8 cellular contexts compared by ENCODE assay signal in the genomic region with DNA sequence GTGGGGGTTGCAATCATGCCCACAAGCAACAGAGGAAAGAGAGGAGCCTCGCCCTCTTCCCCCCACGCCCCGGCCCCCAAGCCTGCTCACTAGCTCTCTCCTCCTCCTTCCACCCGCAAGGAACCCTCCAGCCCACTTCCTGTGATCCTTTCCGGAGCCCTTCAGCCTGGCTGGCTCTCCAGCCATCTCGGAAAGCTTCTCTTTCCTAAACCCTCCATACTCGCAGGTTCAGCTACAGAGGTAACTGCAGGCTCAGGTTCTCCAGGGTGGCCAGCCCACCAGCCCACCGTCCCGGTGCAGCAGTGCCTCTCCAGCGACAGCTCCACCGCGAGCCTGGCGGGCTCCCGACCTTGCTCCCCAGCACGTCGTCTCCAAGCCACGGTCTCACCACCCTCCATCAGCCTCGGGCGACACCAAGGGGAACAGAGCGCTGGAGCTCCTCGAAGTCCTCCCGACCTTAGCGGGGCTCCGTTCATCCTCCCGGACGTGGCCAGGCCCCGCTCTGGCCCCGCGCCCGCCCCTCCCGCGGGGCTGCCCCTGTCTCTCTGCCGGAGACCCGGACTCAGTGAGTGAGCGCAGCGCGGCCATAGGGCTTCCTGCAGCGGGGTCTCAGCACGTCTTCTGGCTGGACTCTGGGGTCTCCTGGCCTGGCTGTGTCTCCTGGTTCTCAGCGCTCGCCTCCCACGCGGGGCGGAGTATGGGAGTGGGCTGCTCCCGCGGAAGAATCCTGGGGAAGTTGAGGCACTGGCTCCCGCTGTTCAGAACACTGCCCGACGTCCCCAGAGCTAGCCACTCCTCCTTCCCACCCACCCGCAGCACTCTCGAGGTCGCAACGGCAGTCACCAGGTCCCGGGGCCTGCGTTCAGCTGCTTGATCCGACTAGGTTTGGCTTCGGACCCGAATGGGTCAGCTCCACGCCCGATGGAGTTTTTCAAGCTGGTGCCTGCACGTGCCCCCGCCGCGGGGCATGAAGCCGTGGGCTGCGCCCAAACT. TPM values are rescaled to one million over a fixed set of nuclear protein-coding genes. Genes with fewer than 3 reads are reported as not detected.
DNase-seq lines count a peak whose midpoint lies in the region; ATAC-seq and TF ChIP-seq lines count a peak whose summit lies in the region.

No MANE protein-coding gene starts in this region.

- CTCF ChIA-PET in Panc1 (lab: Charles Lee): no interaction called here

- H3K36me3 ChIP-seq in Panc1 (ENCODE audit: control insufficient read depth, insufficient read depth, low read length) (no peaks in the 10 kb centered on the region), left lung (peaks cover 0 to 4% of the 10 kb centered on the region in 2 donors)

- intact Hi-C loops in Panc1 (cut with micrococcal nuclease; ENCODE audit: unreplicated experiment): no loop called here
- intact Hi-C loops in left lung (cut with DNase I): no loop called here

- H3K4me1 ChIP-seq in Panc1 (ENCODE audit: control insufficient read depth, insufficient read depth, low read length): no peaks in the 10 kb centered on the region
- H3K4me1 ChIP-seq in left lung: peaks cover 9 to 15% of the 10 kb centered on the region in 2 donors

- in situ Hi-C loops in Panc1 (cut with HindIII; ENCODE audit: low pct_unique_long_range_greater_than_20kb, low sequenced_read_pairs): no loop called here

- H3K4me3 Mint-ChIP-seq in stimulated activated effector memory CD8-positive, alpha-beta T cell treated with anti-CD3 and anti-CD28 coated beads, Interleukin-12 subunit alpha, Interleukin-12 subunit beta, amount 100 ng/mL, for 72 hours: peak overlapping the region; percentile 72

- no peaks in the 10 kb centered on the region for H3K9me3 Mint-ChIP-seq in stimulated activated effector memory CD8-positive, alpha-beta T cell treated with anti-CD3 and anti-CD28 coated beads, Interleukin-12 subunit alpha, Interleukin-12 subunit beta, amount 100 ng/mL, for 72 hours

- H3K4me1 Mint-ChIP-seq in stimulated activated effector memory CD8-positive, alpha-beta T cell treated with anti-CD3 and anti-CD28 coated beads, Interleukin-12 subunit alpha, Interleukin-12 subunit beta, amount 100 ng/mL, for 72 hours: peaks cover 9% of the 10 kb centered on the region

- H3K4me3 ChIP-seq in Panc1 (ENCODE audit: low read depth in 2 of 2, low read length in 2 of 2): 0 out of 4 replicates have a peak overlapping the region, but pooled peaks of 1 of the 2 experiments have one; percentile 8
- H3K4me3 ChIP-seq in left lung: peak overlapping the region; percentile 42 to 45

- TF ChIP-seq CTCF in Panc1 (IDR thresholded peaks at IDR 0.05) (no peak), left lung (IDR thresholded peaks at IDR 0.05) (no peak)

- H3K27me3 ChIP-seq in Panc1 (ENCODE audit: control insufficient read depth, insufficient read depth, low read length) (no peaks in the 10 kb centered on the region), left lung (peaks cover 4 to 45% of the 10 kb centered on the region in 2 donors)

- POLR2A ChIA-PET in Panc1 (lab: Charles Lee): interaction anchor here (0.6 kb wide), 2 partner anchors 43 to 49 kb away, joined by 5 to 6 read pairs; no protein-coding TSS in a partner anchor

- no peak overlapping the region for H3K27ac ChIP-seq in Panc1 (ENCODE audit: low read length)
- H3K27ac ChIP-seq in left lung: peak overlapping the region; percentile 53 to 80

- H3K36me3 Mint-ChIP-seq in stimulated activated effector memory CD8-positive, alpha-beta T cell treated with anti-CD3 and anti-CD28 coated beads, Interleukin-12 subunit alpha, Interleukin-12 subunit beta, amount 100 ng/mL, for 72 hours: peaks cover 6% of the 10 kb centered on the region

- no peak overlapping the region for H3K27ac Mint-ChIP-seq in stimulated activated effector memory CD8-positive, alpha-beta T cell treated with anti-CD3 and anti-CD28 coated beads, Interleukin-12 subunit alpha, Interleukin-12 subunit beta, amount 100 ng/mL, for 72 hours

- BruUV-seq in Panc1 (replicated peaks; lab: Mats Ljungman, UMichigan): no TSS peak

- peak; percentile 7 for DNase-seq in GM04504 (ENCODE audit: low read depth)
- DNase-seq in Panc1 (ENCODE audit: low read depth, low spot score): no peak
- DNase-seq in cerebellum (ENCODE audit: low spot score): peak; percentile 22
- peak in 1 of 2 donors; percentile 41 for DNase-seq in left lung
- DNase-seq in stimulated activated effector memory CD8-positive, alpha-beta T cell treated with anti-CD3 and anti-CD28 coated beads, Interleukin-12 subunit alpha, Interleukin-12 subunit beta, amount 100 ng/mL, for 72 hours (ENCODE audit: low spot score in 2 of 2): peak; percentile 7 to 59
- no peak for DNase-seq in putamen (ENCODE audit: low spot score)

- H3K9me3 ChIP-seq in Panc1 (ENCODE audit: control insufficient read depth, insufficient read depth, low read depth, low read length) (no peaks in the 10 kb centered on the region), left lung (no peaks in the 10 kb centered on the region)

- ATAC-seq in Panc1 (peak; percentile 67), left lung (peak; percentile 76), GM19023 (IDR thresholded peaks at IDR 0.05; ENCODE audit: unreplicated experiment) (no peak), GM19395 (IDR thresholded peaks at IDR 0.05; ENCODE audit: unreplicated experiment) (no peak)
- peak; percentile 75 for ATAC-seq in stimulated activated effector memory CD8-positive, alpha-beta T cell treated with anti-CD3 and anti-CD28 coated beads, Interleukin-12 subunit alpha, Interleukin-12 subunit beta, amount 100 ng/mL, for 72 hours

RNA-seq across cellular contexts. Expression of a gene that starts 12.8 kb away (rescaled TPM):
- total RNA-seq in Panc1 (2021; ENCODE audit: unreplicated experiment) (not detected), cerebellum (not detected), left lung (not detected)
- not detected for polyA plus RNA-seq in Panc1 (2012; ENCODE audit: insufficient read length)

RNA-seq across cellular contexts. Expression of a gene that starts 16.8 kb away (rescaled TPM):
- not detected for total RNA-seq in Panc1 (2021; ENCODE audit: unreplicated experiment)
- not detected for polyA plus RNA-seq in Panc1 (2012; ENCODE audit: insufficient read length)
- 0.64 TPM for total RNA-seq in cerebellum
- total RNA-seq in left lung: 10 to 100 TPM; 18.4 to 25.4 TPM

RNA-seq across cellular contexts. Expression of a gene that starts 31.7 kb away (rescaled TPM):
- total RNA-seq in Panc1 (2021; ENCODE audit: unreplicated experiment) (22.0 TPM), cerebellum (0.54 TPM), left lung (10 to 100 TPM in 1 of 2 donors, 1 to 10 TPM in 1; 8.5 to 11.1 TPM)
- polyA plus RNA-seq in Panc1 (2012; ENCODE audit: insufficient read length): 17.8 TPM

RNA-seq across cellular contexts. Expression of a gene that starts 38.4 kb away (rescaled TPM):
- 16.7 TPM for total RNA-seq in Panc1 (2021; ENCODE audit: unreplicated experiment)
- polyA plus RNA-seq in Panc1 (2012; ENCODE audit: insufficient read length): 23.1 TPM
- 4.4 TPM for total RNA-seq in cerebellum
- 10 to 100 TPM; 22.9 to 33.2 TPM for total RNA-seq in left lung

Comparison
In these comparisons a context has a peak if more than half of its experiments do, and no peak if none do; other contexts are left out.
1. DNase-seq: peak in GM04504 (single experiment), cerebellum (single experiment) and stimulated activated effector memory CD8-positive, alpha-beta T cell treated with anti-CD3 and anti-CD28 coated beads, Interleukin-12 subunit alpha, Interleukin-12 subunit beta, amount 100 ng/mL, for 72 hours (2 of 2); none in Panc1 (single experiment) and putamen (single experiment).
2. ATAC-seq: peak in Panc1 (single experiment), left lung (single experiment) and stimulated activated effector memory CD8-positive, alpha-beta T cell treated with anti-CD3 and anti-CD28 coated beads, Interleukin-12 subunit alpha, Interleukin-12 subunit beta, amount 100 ng/mL, for 72 hours (single experiment); none in GM19023 (single experiment) and GM19395 (single experiment).
3. RNA of a gene that starts 16.8 kb away (total RNA-seq): 18.4 to 25.4 TPM in left lung; 0.64 TPM in cerebellum (single experiment) and not detected in Panc1 (single experiment); every median in the first group is over 10 times any median in the second.